Comparison of ENCODE assay signal across 9 cellular contexts in the genomic region with DNA sequence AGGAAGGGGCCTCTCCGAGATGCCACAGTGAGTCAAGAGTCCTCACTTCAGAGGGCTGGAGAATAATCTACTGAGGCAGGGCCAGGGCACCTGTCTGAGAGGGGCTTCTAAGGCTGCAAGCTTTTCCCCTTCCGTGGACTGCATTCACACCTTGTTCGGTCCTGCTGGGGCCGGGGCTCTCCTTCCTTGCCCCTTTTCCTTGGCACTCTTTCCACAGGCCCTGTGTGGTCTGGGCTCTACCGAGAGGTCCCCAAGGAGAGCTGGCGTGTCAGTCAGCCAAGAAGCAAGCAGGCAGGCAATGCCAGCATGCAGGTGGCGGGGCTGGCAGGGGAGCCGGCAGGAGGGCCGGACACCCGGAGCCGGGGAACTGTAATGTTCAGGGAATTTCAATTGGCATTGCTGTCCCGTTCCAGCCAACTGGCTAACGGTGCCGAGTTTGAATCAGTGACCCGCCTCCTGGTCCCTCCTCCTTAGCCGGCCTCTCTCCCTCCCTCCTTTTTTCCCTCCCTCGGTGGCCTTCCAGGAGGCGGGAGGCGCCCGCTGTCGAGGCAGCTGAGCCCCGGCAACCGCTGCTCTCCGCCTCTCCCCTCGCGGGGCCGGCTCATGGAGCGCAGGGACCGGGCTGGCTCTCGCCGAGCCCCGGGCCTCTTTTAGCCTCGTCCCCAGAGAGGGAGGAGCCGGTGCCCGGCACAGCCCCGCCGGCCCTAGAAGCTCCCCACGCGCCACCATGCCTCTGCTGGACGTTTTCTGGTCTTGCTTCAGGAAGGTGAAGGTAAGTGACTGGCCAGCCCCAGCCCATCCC. TPM values are rescaled to one million over a fixed set of nuclear protein-coding genes. Genes with fewer than 3 reads are reported as not detected.
DNase-seq lines count a peak whose midpoint lies in the region; ATAC-seq and TF ChIP-seq lines count a peak whose summit lies in the region.
"Had no signal": no experiment of that assay in that cellular context is flagged by ENCODE, and none has a peak within 500 bp of the region (broad histone marks: within the 10 kb centered on the region; RNA-seq: fewer than 3 reads in every experiment).

A gene with protein sequence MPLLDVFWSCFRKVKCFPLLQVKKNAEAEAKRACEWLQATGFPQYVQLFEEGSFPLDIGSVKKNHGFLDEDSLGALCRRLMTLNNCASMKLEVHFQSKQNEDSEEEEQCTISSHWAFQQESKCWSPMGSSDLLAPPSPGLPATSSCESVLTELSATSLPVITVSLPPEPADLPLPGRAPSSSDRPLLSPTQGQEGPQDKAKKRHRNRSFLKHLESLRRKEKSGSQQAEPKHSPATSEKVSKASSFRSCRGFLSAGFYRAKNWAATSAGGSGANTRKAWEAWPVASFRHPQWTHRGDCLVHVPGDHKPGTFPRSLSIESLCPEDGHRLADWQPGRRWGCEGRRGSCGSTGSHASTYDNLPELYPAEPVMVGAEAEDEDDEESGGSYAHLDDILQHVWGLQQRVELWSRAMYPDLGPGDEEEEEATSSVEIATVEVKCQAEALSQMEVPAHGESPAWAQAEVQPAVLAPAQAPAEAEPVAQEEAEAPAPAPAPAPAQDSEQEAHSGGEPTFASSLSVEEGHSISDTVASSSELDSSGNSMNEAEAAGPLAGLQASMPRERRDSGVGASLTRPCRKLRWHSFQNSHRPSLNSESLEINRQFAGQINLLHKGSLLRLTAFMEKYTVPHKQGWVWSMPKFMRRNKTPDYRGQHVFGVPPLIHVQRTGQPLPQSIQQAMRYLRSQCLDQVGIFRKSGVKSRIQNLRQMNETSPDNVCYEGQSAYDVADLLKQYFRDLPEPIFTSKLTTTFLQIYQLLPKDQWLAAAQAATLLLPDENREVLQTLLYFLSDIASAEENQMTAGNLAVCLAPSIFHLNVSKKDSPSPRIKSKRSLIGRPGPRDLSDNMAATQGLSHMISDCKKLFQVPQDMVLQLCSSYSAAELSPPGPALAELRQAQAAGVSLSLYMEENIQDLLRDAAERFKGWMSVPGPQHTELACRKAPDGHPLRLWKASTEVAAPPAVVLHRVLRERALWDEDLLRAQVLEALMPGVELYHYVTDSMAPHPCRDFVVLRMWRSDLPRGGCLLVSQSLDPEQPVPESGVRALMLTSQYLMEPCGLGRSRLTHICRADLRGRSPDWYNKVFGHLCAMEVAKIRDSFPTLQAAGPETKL (plus strand): TSS at position 511 of the 802 bp plus-strand sequence. CDS start 217 bp downstream, at position 728.

- DNase-seq in HT1080 (ENCODE audit: low read depth) = peak; percentile 81
- DNase-seq in cardiac fibroblast (ENCODE audit: low read depth in 2 of 2) = peak; percentile 29 to 59
- peak; percentile 77 for DNase-seq in kidney tubule cell (ENCODE audit: low spot score)
- peak in 1 of 2 donors; percentile 66 for DNase-seq in tibial artery
- no peak for DNase-seq in CD4-positive, alpha-beta memory T cell
- DNase-seq in activated naive CD4-positive, alpha-beta T cell treated with anti-CD3 and anti-CD28 coated beads for 36 hours = no peak
- no peak for DNase-seq in T-helper 2 cell

- intact Hi-C loops in tibial artery (cut with DNase I; ENCODE audit: low total_unique reads) = no loop called here
- intact Hi-C loops in CD4-positive, alpha-beta memory T cell (cut with micrococcal nuclease) = no loop called here
- intact Hi-C loops in activated naive CD4-positive, alpha-beta T cell treated with anti-CD3 and anti-CD28 coated beads for 36 hours (cut with micrococcal nuclease) = no loop called here

- H3K4me1 Mint-ChIP-seq in CD4-positive, alpha-beta memory T cell = peaks cover 0 to 3% (median 0%) of the 10 kb centered on the region in 4 donors
- H3K4me1 Mint-ChIP-seq in activated naive CD4-positive, alpha-beta T cell treated with anti-CD3 and anti-CD28 coated beads for 36 hours (ENCODE audit: low read depth) = no peaks in the 10 kb centered on the region
- H3K4me1 Mint-ChIP-seq: IgD-negative memory B cell had no signal

- H3K36me3 Mint-ChIP-seq in CD4-positive, alpha-beta memory T cell = no peaks in the 10 kb centered on the region
- no peaks in the 10 kb centered on the region for H3K36me3 Mint-ChIP-seq in activated naive CD4-positive, alpha-beta T cell treated with anti-CD3 and anti-CD28 coated beads for 36 hours (ENCODE audit: low read depth)
- H3K36me3 Mint-ChIP-seq: IgD-negative memory B cell had no signal

- ATAC-seq in HG02870 (IDR thresholded peaks at IDR 0.05; ENCODE audit: unreplicated experiment) = no peak

- no peaks in the 10 kb centered on the region for H3K27me3 ChIP-seq in tibial artery
- no peaks in the 10 kb centered on the region for H3K27me3 ChIP-seq in CD4-positive, alpha-beta memory T cell (ENCODE audit: insufficient read depth, low read length)

- TF ChIP-seq CTCF in cardiac fibroblast (IDR thresholded peaks at IDR 0.05; ENCODE audit: low read depth, low read length) (peak; percentile 21), tibial artery (IDR thresholded peaks at IDR 0.05) (no peak)

- peaks cover 0 to 10% (median 5%) of the 10 kb centered on the region in 4 donors for H3K4me1 ChIP-seq in tibial artery
- no peaks in the 10 kb centered on the region for H3K4me1 ChIP-seq in CD4-positive, alpha-beta memory T cell (ENCODE audit: insufficient read depth, low read length)

- no peaks in the 10 kb centered on the region for H3K9me3 ChIP-seq in tibial artery
- H3K9me3 ChIP-seq in CD4-positive, alpha-beta memory T cell (ENCODE audit: control insufficient read depth in 1 of 2, low read length in 2 of 2) = no peaks in the 10 kb centered on the region

- peak within 1 kb of the TSS in 1 of 2 donors; percentile 49 for H3K27ac ChIP-seq in tibial artery
- H3K27ac ChIP-seq in CD4-positive, alpha-beta memory T cell (ENCODE audit: low read depth, low read length) = no peak within 1 kb of the TSS

- H3K4me3 Mint-ChIP-seq in CD4-positive, alpha-beta memory T cell = no peak within 1 kb of the TSS
- no peak within 1 kb of the TSS for H3K4me3 Mint-ChIP-seq in activated naive CD4-positive, alpha-beta T cell treated with anti-CD3 and anti-CD28 coated beads for 36 hours
- H3K4me3 Mint-ChIP-seq: IgD-negative memory B cell had no signal

- no peaks in the 10 kb centered on the region for H3K36me3 ChIP-seq in tibial artery
- H3K36me3 ChIP-seq in CD4-positive, alpha-beta memory T cell (ENCODE audit: insufficient read depth, low read length) = no peaks in the 10 kb centered on the region

- H3K27ac Mint-ChIP-seq in CD4-positive, alpha-beta memory T cell = no peak within 1 kb of the TSS
- no peak within 1 kb of the TSS for H3K27ac Mint-ChIP-seq in activated naive CD4-positive, alpha-beta T cell treated with anti-CD3 and anti-CD28 coated beads for 36 hours
- H3K27ac Mint-ChIP-seq: IgD-negative memory B cell had no signal

- no peaks in the 10 kb centered on the region for H3K9me3 Mint-ChIP-seq in CD4-positive, alpha-beta memory T cell
- no peaks in the 10 kb centered on the region for H3K9me3 Mint-ChIP-seq in activated naive CD4-positive, alpha-beta T cell treated with anti-CD3 and anti-CD28 coated beads for 36 hours
- H3K9me3 Mint-ChIP-seq: IgD-negative memory B cell had no signal

- POLR2A ChIA-PET in CD4-positive, alpha-beta memory T cell (lab: Charles Lee; ENCODE audit: partially characterized antibody) = no interaction called here

- peak within 1 kb of the TSS; percentile 25 to 35 for H3K4me3 ChIP-seq in cardiac fibroblast (replicated peaks in 1 of 2; ENCODE audit: low read depth in 2 of 2, low read length in 2 of 2)
- peak within 1 kb of the TSS; percentile 37 to 48 for H3K4me3 ChIP-seq in tibial artery
- H3K4me3 ChIP-seq in CD4-positive, alpha-beta memory T cell (ENCODE audit: low read length in 2 of 2) = no peak within 1 kb of the TSS

- peaks cover 0 to 6% of the 10 kb centered on the region in 2 donors for H3K27me3 Mint-ChIP-seq in CD4-positive, alpha-beta memory T cell
- peaks cover 5% of the 10 kb centered on the region for H3K27me3 Mint-ChIP-seq in activated naive CD4-positive, alpha-beta T cell treated with anti-CD3 and anti-CD28 coated beads for 36 hours (ENCODE audit: low read depth)

- CTCF ChIA-PET in CD4-positive, alpha-beta memory T cell (lab: Charles Lee; ENCODE audit: partially characterized antibody) = no interaction called here
- CTCF ChIA-PET in activated naive CD4-positive, alpha-beta T cell treated with anti-CD3 and anti-CD28 coated beads for 36 hours (lab: Charles Lee) = no interaction called here

RNA-seq across cellular contexts. Expression of the gene that starts here (rescaled TPM):
- 7.1 and 7.4 TPM in 2 replicates for total RNA-seq in HT1080 (2014; rRNA removed; shearing (Covaris generic))
- 4.7 and 4.9 TPM in 2 replicates for polyA plus RNA-seq in HT1080 (2015; cell fraction: cytosol; rRNA removed)
- polyA plus RNA-seq in HT1080 (2015; cell fraction: nucleus; rRNA removed) = 8.3 and 9.6 TPM in 2 replicates
- total RNA-seq in CD4-positive, alpha-beta memory T cell = under 1 TPM; 0.47 to 0.86 TPM
- polyA plus RNA-seq in CD4-positive, alpha-beta memory T cell = under 1 TPM in 1 of 2 donors, not detected in 1; 0.14 TPM
- under 1 TPM; 0.07 to 0.10 TPM for total RNA-seq in activated naive CD4-positive, alpha-beta T cell treated with anti-CD3 and anti-CD28 coated beads for 36 hours

Comparison
In these comparisons a context has a peak if more than half of its experiments do, and no peak if none do; other contexts are left out.
1. DNase-seq: peak in HT1080 (single experiment), cardiac fibroblast (2 of 2) and kidney tubule cell (single experiment); none in CD4-positive, alpha-beta memory T cell (0 of 5), activated naive CD4-positive, alpha-beta T cell treated with anti-CD3 and anti-CD28 coated beads for 36 hours (single experiment) and T-helper 2 cell (0 of 5).
2. H3K4me3 ChIP-seq: peak in cardiac fibroblast (2 of 2) and tibial artery (2 of 2); none in CD4-positive, alpha-beta memory T cell (0 of 2).